9 cellular contexts compared by ENCODE assay signal in genomic region chr17:44376124-44376523, GRCh38. TPM values are rescaled to one million over a fixed set of nuclear protein-coding genes. Genes with fewer than 3 reads are reported as not detected.
A peak's percentile ranks its signal among the peaks of the same experiment; 100 is the strongest.
DNase-seq lines count a peak whose midpoint lies in the region; ATAC-seq and TF ChIP-seq lines count a peak whose summit lies in the region.
"Had no signal": no experiment of that assay in that cellular context is flagged by ENCODE, and none has a peak within 500 bp of the region (broad histone marks: within the 10 kb centered on the region; RNA-seq: fewer than 3 reads in every experiment).

No MANE protein-coding gene starts in this region.

- peak; percentile 62 for DNase-seq in HEK293T (ENCODE audit: extremely low spot score)
- no peak for DNase-seq in astrocyte of the spinal cord (ENCODE audit: low read depth, low spot score)
- no peak for DNase-seq in ureter (ENCODE audit: low spot score)
- no peak for DNase-seq in NCI-H748 treated with DMSO at 0.1 percent for 48 hours (lab: John Stamatoyannopoulos, UW)
- DNase-seq: gastrocnemius medialis had no signal

- in situ Hi-C loops in astrocyte of the spinal cord (cut with HindIII; ENCODE audit: low sequenced_read_pairs) = no loop called here

- ATAC-seq in GM19455 (IDR thresholded peaks at IDR 0.05; ENCODE audit: unreplicated experiment) = no peak
- no peak for ATAC-seq in HG03354 (IDR thresholded peaks at IDR 0.05; ENCODE audit: poor library complexity, severe bottlenecking, unreplicated experiment)
- ATAC-seq: gastrocnemius medialis had no signal

- H3K27ac ChIP-seq in C4-2B (no peak overlapping the region), liver (ENCODE audit: low read depth in 1 of 2, low read length in 2 of 2) (no peak overlapping the region)
- H3K27ac ChIP-seq: gastrocnemius medialis had no signal

- H3K4me1 ChIP-seq in liver (ENCODE audit: control insufficient read depth in 4 of 4, insufficient read depth in 4 of 4, low read length in 3 of 4) = no peaks in the 10 kb centered on the region
- H3K4me1 ChIP-seq: gastrocnemius medialis had no signal

- TF ChIP-seq RAD21 in liver (IDR thresholded peaks at IDR 0.05) = no peak

- WGBS in liver = 12% methylated on average over 5 of the region's 5 CpGs

- H3K27me3 ChIP-seq in liver (ENCODE audit: control insufficient read depth in 4 of 4, insufficient read depth in 4 of 4, low read length in 3 of 4) = no peaks in the 10 kb centered on the region

- POLR2A ChIA-PET in HEK293T (lab: Yijun Ruan, JAX) = interaction anchor here (0.8 to 1.5 kb wide), 3 partner anchors 8 to 10 kb away, joined by 3 to 8 read pairs (median 6); no protein-coding TSS in a partner anchor

- no peaks in the 10 kb centered on the region for H3K36me3 ChIP-seq in liver (ENCODE audit: control insufficient read depth in 4 of 4, insufficient read depth in 3 of 4, low read depth in 1 of 4, low read length in 3 of 4)
- H3K36me3 ChIP-seq: gastrocnemius medialis had no signal

- no peak overlapping the region for H3K4me3 ChIP-seq in astrocyte of the spinal cord (ENCODE audit: low read depth, low read length)
- H3K4me3 ChIP-seq in liver (ENCODE audit: low read depth in 1 of 3, low read length in 3 of 3) = no peak overlapping the region
- H3K4me3 ChIP-seq: gastrocnemius medialis had no signal

- no peak overlapping the region for H3K9ac ChIP-seq in liver (ENCODE audit: low read depth in 1 of 2, low read length in 2 of 2)

- H3K9me3 ChIP-seq in liver (ENCODE audit: control insufficient read depth in 4 of 4, low read length in 3 of 4) = no peaks in the 10 kb centered on the region
- H3K9me3 ChIP-seq: gastrocnemius medialis had no signal

- TF ChIP-seq CTCF in C4-2B (conservative IDR thresholded peaks at IDR 0.05) = peak; percentile 50
- TF ChIP-seq CTCF in astrocyte of the spinal cord (IDR thresholded peaks at IDR 0.05; ENCODE audit: low read depth, low read length) = peak; percentile 49
- no peak for TF ChIP-seq CTCF in liver (IDR thresholded peaks at IDR 0.05; ENCODE audit: low read depth, low read length, missing input control)

- CTCF ChIA-PET in HEK293T (lab: Yijun Ruan, JAX) = interaction anchor here (0.6 to 1.5 kb wide), 5 partner anchors 9 to 157 kb away, joined by 3 to 7 read pairs (median 3); partner anchors contain the start of gene FAM171A2

TF ChIP-seq in HEK293T, 16 proteins besides CTCF, POLR2A, EP300 and RAD21:
- TF ChIP-seq TARDBP (IDR thresholded peaks at IDR 0.05) (no peak), SP1 (IDR thresholded peaks at IDR 0.05) (no peak), FOXM1 (IDR thresholded peaks at IDR 0.05; ENCODE audit: borderline replicate concordance) (no peak), PKNOX1 (IDR thresholded peaks at IDR 0.05) (no peak)

TF ChIP-seq in liver, 16 proteins besides CTCF, POLR2A, EP300 and RAD21:
- TF ChIP-seq FOXA1 (IDR thresholded peaks at IDR 0.05) (no peak), NR2F2 (IDR thresholded peaks at IDR 0.05) (peak; percentile 74)
TF ChIP-seq in liver: peak in this region for 1.

RNA-seq across cellular contexts. Expression of gene FAM171A2, which starts 12.5 kb away (rescaled TPM):
- 1 to 10 TPM in 1 of 2 donors, under 1 TPM in 1; 0.08 to 1.1 TPM for total RNA-seq in liver
- polyA plus RNA-seq in liver = under 1 TPM in 1 of 2 donors, not detected in 1; 0.18 TPM
- total RNA-seq in ureter = 0.78 TPM

RNA-seq across cellular contexts. Expression of gene ITGA2B, which starts 13.3 kb away (rescaled TPM):
- total RNA-seq in liver (10 to 100 TPM in 1 of 2 donors, under 1 TPM in 1; 0.25 to 23.8 TPM), ureter (1.1 TPM)
- under 1 TPM; 0.22 to 0.38 TPM for polyA plus RNA-seq in liver

RNA-seq across cellular contexts. Expression of gene GRN, which starts 31.0 kb away (rescaled TPM):
- 100 to 1,000 TPM in 1 of 2 donors, 10 to 100 TPM in 1; 90.9 to 166 TPM for total RNA-seq in liver
- polyA plus RNA-seq in liver = 100 to 1,000 TPM; 127 to 139 TPM
- 341 TPM for total RNA-seq in ureter

RNA-seq across cellular contexts. Expression of gene SLC25A39, which starts 51.5 kb away (rescaled TPM):
- total RNA-seq in liver (100 to 1,000 TPM in 1 of 2 donors, 10 to 100 TPM in 1; 62.0 to 395 TPM), ureter (135 TPM)
- polyA plus RNA-seq in liver = 10 to 100 TPM; 70.5 to 97.2 TPM
